ENCODE assay signal across 8 cellular contexts in genomic region chr10:62037166-62037831, GRCh38.
DNase-seq lines count a peak whose midpoint lies in the region; ATAC-seq, FAIRE-seq and TF ChIP-seq lines count a peak whose summit lies in the region.

No MANE protein-coding gene starts in this region.

- peak in 1 of 2 experiments; percentile 38; a peak in 1 of 4 replicates for TF ChIP-seq EP300 in HepG2 (IDR thresholded peaks at IDR 0.05; ENCODE audit: low read depth in 2 of 2, low read length in 2 of 2)
- TF ChIP-seq EP300 in HepG2 (CRISPR knock-in tag; IDR thresholded peaks at IDR 0.05; ENCODE audit: borderline replicate concordance) = no peak

- H3K9me3 ChIP-seq in HepG2 (ENCODE audit: low read length) (no peaks in the 10 kb centered on the region), vagina (no peaks in the 10 kb centered on the region)

- no peaks in the 10 kb centered on the region for H3K9me3 Mint-ChIP-seq in natural killer cell treated with Interleukin-12 subunit alpha and Interleukin-12 subunit beta and Interleukin-15 and Interleukin-18, amount 100 ng/mL, for 72 hours
- no peaks in the 10 kb centered on the region for H3K9me3 Mint-ChIP-seq in natural killer cell
- H3K9me3 Mint-ChIP-seq in activated naive CD8-positive, alpha-beta T cell treated with anti-CD3 and anti-CD28 coated beads, Interleukin-2, amount 10 ng/mL, durations not matched to agents 7 days and 5 days = no peaks in the 10 kb centered on the region

- H3K36me3 ChIP-seq in HepG2 (replicated peaks in 1 of 2; ENCODE audit: control insufficient read depth in 1 of 2, insufficient read depth in 2 of 2, low read length in 2 of 2) (peaks cover 0 to 1% of the 10 kb centered on the region in 2 experiments; a peak in 2 of 5 replicates), vagina (no peaks in the 10 kb centered on the region)

- peak overlapping the region; percentile 75 for H3K4me2 ChIP-seq in HepG2 (ENCODE audit: low read depth, low read length)

- no peaks in the 10 kb centered on the region for H3K36me3 Mint-ChIP-seq in natural killer cell treated with Interleukin-12 subunit alpha and Interleukin-12 subunit beta and Interleukin-15 and Interleukin-18, amount 100 ng/mL, for 72 hours
- H3K36me3 Mint-ChIP-seq in natural killer cell = no peaks in the 10 kb centered on the region
- H3K36me3 Mint-ChIP-seq in activated naive CD8-positive, alpha-beta T cell treated with anti-CD3 and anti-CD28 coated beads, Interleukin-2, amount 10 ng/mL, durations not matched to agents 7 days and 5 days = peaks cover 33% of the 10 kb centered on the region

- peak overlapping the region; percentile 69 for H3K9ac ChIP-seq in HepG2 (ENCODE audit: insufficient read depth, low read depth, low read length)

- TF ChIP-seq CTCF in natural killer cell (IDR thresholded peaks at IDR 0.05) (no peak), HepG2 (CRISPR knock-in tag; IDR thresholded peaks at IDR 0.05) (no peak), vagina (IDR thresholded peaks at IDR 0.05) (no peak)

- no peak for FAIRE-seq in HepG2 (lab: Jason Lieb, UNC)

- 11% methylated on average over 8 of the region's 8 CpGs for WGBS in HepG2 (ENCODE audit: low lambda C conversion rate)

- H3K27me3 ChIP-seq in HepG2 (ENCODE audit: control insufficient read depth in 1 of 2, insufficient read depth in 2 of 2, low read length in 2 of 2) (no peaks in the 10 kb centered on the region), vagina (no peaks in the 10 kb centered on the region)

- peak overlapping the region; percentile 92 for H3K27ac ChIP-seq in HepG2 (ENCODE audit: extremely low read length, insufficient read depth, low read length)
- peak overlapping the region; percentile 77 for H3K27ac ChIP-seq in vagina

- no peaks in the 10 kb centered on the region for H3K27me3 Mint-ChIP-seq in natural killer cell treated with Interleukin-12 subunit alpha and Interleukin-12 subunit beta and Interleukin-15 and Interleukin-18, amount 100 ng/mL, for 72 hours
- no peaks in the 10 kb centered on the region for H3K27me3 Mint-ChIP-seq in natural killer cell (ENCODE audit: low read depth in 2 of 2)
- H3K27me3 Mint-ChIP-seq in activated naive CD8-positive, alpha-beta T cell treated with anti-CD3 and anti-CD28 coated beads, Interleukin-2, amount 10 ng/mL, durations not matched to agents 7 days and 5 days = no peaks in the 10 kb centered on the region

- peaks cover 53 to 56% of the 10 kb centered on the region in 2 donors for H3K4me1 Mint-ChIP-seq in natural killer cell treated with Interleukin-12 subunit alpha and Interleukin-12 subunit beta and Interleukin-15 and Interleukin-18, amount 100 ng/mL, for 72 hours (ENCODE audit: low read depth in 2 of 2)
- H3K4me1 Mint-ChIP-seq in natural killer cell = peaks cover 38 to 44% of the 10 kb centered on the region in 2 donors
- H3K4me1 Mint-ChIP-seq in activated naive CD8-positive, alpha-beta T cell treated with anti-CD3 and anti-CD28 coated beads, Interleukin-2, amount 10 ng/mL, durations not matched to agents 7 days and 5 days = peaks cover 52% of the 10 kb centered on the region

- H3K27ac Mint-ChIP-seq in natural killer cell treated with Interleukin-12 subunit alpha and Interleukin-12 subunit beta and Interleukin-15 and Interleukin-18, amount 100 ng/mL, for 72 hours = peak overlapping the region; percentile 51 to 92
- H3K27ac Mint-ChIP-seq in natural killer cell = no peak overlapping the region
- peak overlapping the region; percentile 66 for H3K27ac Mint-ChIP-seq in activated naive CD8-positive, alpha-beta T cell treated with anti-CD3 and anti-CD28 coated beads, Interleukin-2, amount 10 ng/mL, durations not matched to agents 7 days and 5 days

- in situ Hi-C loops in HepG2 (cut with HindIII; ENCODE audit: extremely low pct_ligation_motif_present, low pct_unique_long_range_greater_than_20kb) = no loop called here

- BruUV-seq in HepG2 (replicated peaks; lab: Mats Ljungman, UMichigan) = TSS peak; percentile 82

- CTCF ChIA-PET in HepG2 (lab: Yijun Ruan, JAX; ENCODE audit: low intra/inter-chr PET ratio, low total read pairs) = interaction anchor here (3.5 kb wide), 1 partner anchor 208 kb away, joined by 25 read pairs; no protein-coding TSS in a partner anchor

- H3K4me3 Mint-ChIP-seq in natural killer cell treated with Interleukin-12 subunit alpha and Interleukin-12 subunit beta and Interleukin-15 and Interleukin-18, amount 100 ng/mL, for 72 hours = no peak overlapping the region
- no peak overlapping the region for H3K4me3 Mint-ChIP-seq in natural killer cell
- no peak overlapping the region for H3K4me3 Mint-ChIP-seq in activated naive CD8-positive, alpha-beta T cell treated with anti-CD3 and anti-CD28 coated beads, Interleukin-2, amount 10 ng/mL, durations not matched to agents 7 days and 5 days

- no peak overlapping the region for H2AFZ ChIP-seq in HepG2 (ENCODE audit: low read length)

- no peak for DNase-seq in natural killer cell treated with Interleukin-12 subunit alpha and Interleukin-12 subunit beta and Interleukin-15 and Interleukin-18, amount 100 ng/mL, for 72 hours (ENCODE audit: low spot score)
- DNase-seq in natural killer cell = no peak
- no peak for DNase-seq in activated naive CD8-positive, alpha-beta T cell treated with anti-CD3 and anti-CD28 coated beads, Interleukin-2, amount 10 ng/mL, durations not matched to agents 7 days and 5 days
- peak; percentile 79 for DNase-seq in HepG2 (ENCODE audit: low spot score)
- DNase-seq in vagina (ENCODE audit: extremely low spot score in 2 of 2) = no peak
- DNase-seq in SW480 (ENCODE audit: low spot score) = no peak
- DNase-seq in NCI-H2196 treated with DMSO at 0.1 percent for 48 hours (lab: John Stamatoyannopoulos, UW; ENCODE audit: unreplicated experiment) = no peak

- peaks cover 29% of the 10 kb centered on the region for H3K79me2 ChIP-seq in HepG2 (ENCODE audit: insufficient read depth, low read length)

- H3K4me3 ChIP-seq in HepG2 (replicated peaks in 1 of 3; ENCODE audit: insufficient read depth in 1 of 3, low read depth in 2 of 3, low read length in 3 of 3) = peak overlapping the region in 2 of 3 experiments; percentile 31 to 38; a peak in 2 of 6 replicates
- no peak overlapping the region for H3K4me3 ChIP-seq in vagina

- TF ChIP-seq RAD21 in HepG2 (CRISPR knock-in tag; IDR thresholded peaks at IDR 0.05) = no peak

- intact Hi-C loops in natural killer cell (cut with micrococcal nuclease) = no loop called here
- intact Hi-C loops in HepG2 (cut with micrococcal nuclease; ENCODE audit: unreplicated experiment) = loop anchor here (1.0 to 10.0 kb wide), 4 partner anchors 72 to 282 kb away; no protein-coding TSS in a partner anchor
- intact Hi-C loops in vagina (cut with DNase I) = loop anchor here (5.0 kb wide), 2 partner anchors 135 to 205 kb away; partner anchors contain the start of gene ARID5B

- peaks cover 71% of the 10 kb centered on the region for H3K4me1 ChIP-seq in HepG2 (ENCODE audit: insufficient read depth, low read length)
- peaks cover 49% of the 10 kb centered on the region for H3K4me1 ChIP-seq in vagina

- TF ChIP-seq POLR2A in HepG2 (IDR thresholded peaks at IDR 0.05; ENCODE audit: insufficient read depth in 1 of 2, low read depth in 2 of 2, low read length in 2 of 2) (no peak), vagina (IDR thresholded peaks at IDR 0.05) (no peak)

- H4K20me1 ChIP-seq in HepG2 (ENCODE audit: insufficient read depth, low read length) = no peaks in the 10 kb centered on the region

- POLR2A ChIA-PET in activated naive CD8-positive, alpha-beta T cell treated with anti-CD3 and anti-CD28 coated beads, Interleukin-2, amount 10 ng/mL, durations not matched to agents 7 days and 5 days (lab: Charles Lee) = interaction anchor here (0.9 to 3.1 kb wide), 8 partner anchors 13 to 208 kb away, joined by 3 to 19 read pairs (median 4); no protein-coding TSS in a partner anchor
- POLR2A ChIA-PET in HepG2 (lab: Yijun Ruan, JAX) = interaction anchor here (1.0 to 5.4 kb wide), 10 partner anchors 9 to 208 kb away, joined by 4 to 69 read pairs (median 12); no protein-coding TSS in a partner anchor

- ATAC-seq in natural killer cell treated with Interleukin-12 subunit alpha and Interleukin-12 subunit beta and Interleukin-15 and Interleukin-18, amount 100 ng/mL, for 72 hours = no peak
- no peak for ATAC-seq in natural killer cell
- ATAC-seq in activated naive CD8-positive, alpha-beta T cell treated with anti-CD3 and anti-CD28 coated beads, Interleukin-2, amount 10 ng/mL, durations not matched to agents 7 days and 5 days (ENCODE audit: low read depth) = no peak
- ATAC-seq in HepG2 = peak; percentile 45
- ATAC-seq in GM18517 (IDR thresholded peaks at IDR 0.05; ENCODE audit: unreplicated experiment) = no peak

TF ChIP-seq in HepG2, 621 proteins besides CTCF, POLR2A, EP300 and RAD21 (continues in another document):
- TF ChIP-seq MED8 (CRISPR knock-in tag; IDR thresholded peaks at IDR 0.05; ENCODE audit: insufficient replicate concordance) (no peak), ZMYM3 (CRISPR knock-in tag; IDR thresholded peaks at IDR 0.05) (peak; percentile 61; the same call in 1 of the 2 replicates), ZNF431 (CRISPR knock-in tag; IDR thresholded peaks at IDR 0.05; ENCODE audit: borderline replicate concordance, low read depth) (no peak), ZBTB14 (CRISPR knock-in tag; IDR thresholded peaks at IDR 0.05) (no peak), ZNF629 (CRISPR knock-in tag; conservative IDR thresholded peaks at IDR 0.05) (peak; percentile 96), CHD4 (IDR thresholded peaks at IDR 0.05; ENCODE audit: borderline replicate concordance, low read length) (peak; percentile 76; the same call in 1 of the 2 replicates), FOXA3 (CRISPR knock-in tag; IDR thresholded peaks at IDR 0.05) (peak; percentile 39; the same call in 1 of the 2 replicates), NR2F6 (IDR thresholded peaks at IDR 0.05) (peak; percentile 38; the same call in 1 of the 2 replicates), NR2F6 (CRISPR knock-in tag; IDR thresholded peaks at IDR 0.05) (no peak), CEBPG (CRISPR knock-in tag; IDR thresholded peaks at IDR 0.05) (peak; percentile 25; the same call in 1 of the 2 replicates), NFIC (IDR thresholded peaks at IDR 0.05; ENCODE audit: low read length) (0 out of 2 replicates have a peak, but pooled peaks have one; percentile 36), MAFF (IDR thresholded peaks at IDR 0.05; ENCODE audit: low read depth, low read length) (peak; percentile 46), NCOR1 (IDR thresholded peaks at IDR 0.05; ENCODE audit: borderline replicate concordance, low read length) (peak; percentile 78)

Comparison
In these comparisons a context has a peak if more than half of its experiments do, and no peak if none do; other contexts are left out.
1. H3K27ac Mint-ChIP-seq: peak in natural killer cell treated with Interleukin-12 subunit alpha and Interleukin-12 subunit beta and Interleukin-15 and Interleukin-18, amount 100 ng/mL, for 72 hours (2 of 2) and activated naive CD8-positive, alpha-beta T cell treated with anti-CD3 and anti-CD28 coated beads, Interleukin-2, amount 10 ng/mL, durations not matched to agents 7 days and 5 days (single experiment); none in natural killer cell (0 of 2).
2. H3K4me3 ChIP-seq: peak in HepG2 (2 of 3); none in vagina (0 of 2).